ENCODE assay signal across 15 cellular contexts in genomic region chr5:178250263-178250662, GRCh38. TPM values are rescaled to one million over a fixed set of nuclear protein-coding genes. Genes with fewer than 3 reads are reported as not detected.
DNase-seq lines count a peak whose midpoint lies in the region; ATAC-seq and TF ChIP-seq lines count a peak whose summit lies in the region.
"Had no signal": no experiment of that assay in that cellular context is flagged by ENCODE, and none has a peak within 500 bp of the region (broad histone marks: within the 10 kb centered on the region; RNA-seq: fewer than 3 reads in every experiment).

No MANE protein-coding gene starts in this region.

- TF ChIP-seq CTCF in C4-2B (conservative IDR thresholded peaks at IDR 0.05) = no peak
- no peak for TF ChIP-seq CTCF in HFFc6 (IDR thresholded peaks at IDR 0.05)

- no peaks in the 10 kb centered on the region for H3K36me3 Mint-ChIP-seq in activated naive CD4-positive, alpha-beta T cell treated with anti-CD3 and anti-CD28 coated beads, Interleukin-2, amount 10 ng/mL, durations not matched to agents 7 days and 5 days
- H3K36me3 Mint-ChIP-seq in naive thymus-derived CD8-positive, alpha-beta T cell = peaks cover 0 to 2% (median 0%) of the 10 kb centered on the region in 3 donors
- H3K36me3 Mint-ChIP-seq in HFFc6 (ENCODE audit: low read depth) = no peaks in the 10 kb centered on the region
- H3K36me3 Mint-ChIP-seq: CD14-positive monocyte had no signal

- DNase-seq in activated naive CD4-positive, alpha-beta T cell treated with anti-CD3 and anti-CD28 coated beads, Interleukin-2, amount 10 ng/mL, durations not matched to agents 7 days and 5 days = no peak
- no peak for DNase-seq in activated naive CD4-positive, alpha-beta T cell treated with Interleukin-2 at 50 U/mL for 16 hours
- DNase-seq in RPMI8226 = peak; percentile 25
- no peak for DNase-seq in naive thymus-derived CD8-positive, alpha-beta T cell
- DNase-seq in H4 (ENCODE audit: low spot score) = no peak
- no peak for DNase-seq in HFFc6
- DNase-seq: Caco-2, DMS53, H9, NCI-H187 treated with DMSO at 0.1 percent for 48 hours, NCI-H526 treated with DMSO at 0.1 percent for 48 hours, SJCRH30 had no signal

- H3K27ac ChIP-seq in C4-2B = peak overlapping the region; percentile 26; the same call in 1 of the 2 replicates
- H3K27ac ChIP-seq: SJCRH30 had no signal

- CTCF ChIA-PET in activated naive CD4-positive, alpha-beta T cell treated with anti-CD3 and anti-CD28 coated beads, Interleukin-2, amount 10 ng/mL, durations not matched to agents 7 days and 5 days (lab: Charles Lee) = no interaction called here

- no peak for ATAC-seq in naive thymus-derived CD8-positive, alpha-beta T cell
- no peak for ATAC-seq in HG03460 (IDR thresholded peaks at IDR 0.05; ENCODE audit: unreplicated experiment)

- H3K4me3 Mint-ChIP-seq in activated naive CD4-positive, alpha-beta T cell treated with anti-CD3 and anti-CD28 coated beads, Interleukin-2, amount 10 ng/mL, durations not matched to agents 7 days and 5 days = no peak overlapping the region
- peak overlapping the region in 5 of 10 donors; percentile 4 to 75 (median 52) for H3K4me3 Mint-ChIP-seq in naive thymus-derived CD8-positive, alpha-beta T cell
- H3K4me3 Mint-ChIP-seq in HFFc6 = no peak overlapping the region
- H3K4me3 Mint-ChIP-seq: CD14-positive monocyte, H9 had no signal

- POLR2A ChIA-PET in naive thymus-derived CD8-positive, alpha-beta T cell (lab: Charles Lee) = interaction anchor here (0.6 to 1.4 kb wide), 5 partner anchors 9 to 46 kb away, joined by 3 to 12 read pairs (median 5); partner anchors contain the start of gene PHYKPL

- peaks cover 6% of the 10 kb centered on the region for H3K27me3 Mint-ChIP-seq in activated naive CD4-positive, alpha-beta T cell treated with anti-CD3 and anti-CD28 coated beads, Interleukin-2, amount 10 ng/mL, durations not matched to agents 7 days and 5 days
- H3K27me3 Mint-ChIP-seq in naive thymus-derived CD8-positive, alpha-beta T cell = peaks cover 0 to 1% (median 0%) of the 10 kb centered on the region in 5 donors
- H3K27me3 Mint-ChIP-seq in HFFc6 (ENCODE audit: insufficient read depth) = peaks cover 7% of the 10 kb centered on the region

- H3K4me1 Mint-ChIP-seq in activated naive CD4-positive, alpha-beta T cell treated with anti-CD3 and anti-CD28 coated beads, Interleukin-2, amount 10 ng/mL, durations not matched to agents 7 days and 5 days = peaks cover 41% of the 10 kb centered on the region
- peaks cover 17 to 50% (median 44%) of the 10 kb centered on the region in 4 donors for H3K4me1 Mint-ChIP-seq in naive thymus-derived CD8-positive, alpha-beta T cell
- peaks cover 7% of the 10 kb centered on the region for H3K4me1 Mint-ChIP-seq in HFFc6 (ENCODE audit: low read depth)

- H3K27ac Mint-ChIP-seq in activated naive CD4-positive, alpha-beta T cell treated with anti-CD3 and anti-CD28 coated beads, Interleukin-2, amount 10 ng/mL, durations not matched to agents 7 days and 5 days = peak overlapping the region; percentile 67
- H3K27ac Mint-ChIP-seq in naive thymus-derived CD8-positive, alpha-beta T cell = peak overlapping the region; percentile 19 to 99 (median 70)
- no peak overlapping the region for H3K27ac Mint-ChIP-seq in HFFc6

- no peaks in the 10 kb centered on the region for H3K9me3 Mint-ChIP-seq in activated naive CD4-positive, alpha-beta T cell treated with anti-CD3 and anti-CD28 coated beads, Interleukin-2, amount 10 ng/mL, durations not matched to agents 7 days and 5 days
- H3K9me3 Mint-ChIP-seq in naive thymus-derived CD8-positive, alpha-beta T cell = peaks cover 0 to 2% (median 0%) of the 10 kb centered on the region in 9 donors
- no peaks in the 10 kb centered on the region for H3K9me3 Mint-ChIP-seq in HFFc6
- H3K9me3 Mint-ChIP-seq: CD14-positive monocyte, H9 had no signal

RNA-seq across cellular contexts. Expression of gene PHYKPL, which starts 17.7 kb away (rescaled TPM):
- total RNA-seq in naive thymus-derived CD8-positive, alpha-beta T cell = 100 to 1,000 TPM; 209 to 229 TPM
- 10 to 100 TPM; 41.1 to 51.8 (median 49.7) TPM for polyA plus RNA-seq in naive thymus-derived CD8-positive, alpha-beta T cell
- 14.4 and 16.3 TPM in 2 replicates for total RNA-seq in H4 (2014; rRNA removed; shearing (Covaris generic))
- total RNA-seq in HFFc6 (2021; fragmentation: NEBNext Ultra II Directional; extraction: Animal tissue kit (Norgen Biotek cat#: 25700)) = 10 to 100 TPM; 18.7 to 25.6 (median 23.9) TPM

RNA-seq across cellular contexts. Expression of gene HNRNPAB, which starts 45.9 kb away (rescaled TPM):
- total RNA-seq in naive thymus-derived CD8-positive, alpha-beta T cell = 10 to 100 TPM; 79.3 to 82.5 TPM
- polyA plus RNA-seq in naive thymus-derived CD8-positive, alpha-beta T cell = 10 to 100 TPM; 43.6 to 74.9 (median 61.2) TPM
- total RNA-seq in H4 (2014; rRNA removed; shearing (Covaris generic)) = 138 and 184 TPM in 2 replicates
- 100 to 1,000 TPM; 153 to 218 (median 197) TPM for total RNA-seq in HFFc6 (2021; fragmentation: NEBNext Ultra II Directional; extraction: Animal tissue kit (Norgen Biotek cat#: 25700))

Comparison
In these comparisons a context has a peak if more than half of its experiments do, and no peak if none do; other contexts are left out.
1. RNA of gene PHYKPL, which starts 17.7 kb away (total RNA-seq): 209 to 229 TPM in naive thymus-derived CD8-positive, alpha-beta T cell; 18.7 to 25.6 TPM in HFFc6 and 14.4 to 16.3 TPM in H4; every median in the first group is over 4 times any median in the second.